In the genomic region with DNA sequence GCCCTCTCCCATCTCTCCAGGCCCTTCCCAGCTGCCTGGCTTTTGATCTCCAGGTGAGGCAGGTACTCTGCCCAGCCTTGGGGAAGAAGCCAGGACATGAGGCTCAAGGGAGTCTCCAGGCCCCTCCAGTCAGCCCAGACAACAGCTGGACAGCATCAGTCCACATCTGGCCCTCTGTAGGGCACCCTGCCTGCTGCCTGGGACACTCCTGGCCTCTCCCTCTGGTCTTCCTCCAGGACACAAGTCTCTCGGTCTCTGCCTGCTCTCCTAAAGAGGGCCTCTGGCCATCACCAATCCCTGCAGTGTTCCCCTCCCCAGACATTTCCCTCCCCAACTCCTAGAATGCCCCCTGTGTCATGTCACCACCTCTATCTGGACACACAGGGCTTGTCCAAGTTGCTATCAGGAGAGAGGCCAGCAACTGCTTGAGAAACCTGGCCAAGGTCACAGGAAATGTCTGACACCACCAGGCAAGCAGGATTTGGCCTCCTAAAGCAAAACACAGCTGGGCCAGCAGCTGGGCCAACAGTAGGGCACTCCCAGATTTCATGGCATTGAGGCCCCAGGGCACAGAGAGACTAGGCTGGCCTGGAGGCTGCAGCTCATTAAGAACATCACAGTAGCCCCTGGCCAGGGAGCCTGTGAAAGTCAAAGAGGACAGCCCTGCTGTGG, we compare ENCODE assay signal across 13 cellular contexts. TPM values are rescaled to one million over a fixed set of nuclear protein-coding genes. Genes with fewer than 3 reads are reported as not detected.
DNase-seq lines count a peak whose midpoint lies in the region; ATAC-seq and TF ChIP-seq lines count a peak whose summit lies in the region.
"Had no signal": no experiment of that assay in that cellular context is flagged by ENCODE, and none has a peak within 500 bp of the region (broad histone marks: within the 10 kb centered on the region; RNA-seq: fewer than 3 reads in every experiment).

No MANE protein-coding gene starts in this region.

- no peak for ATAC-seq in stimulated activated naive CD8-positive, alpha-beta T cell treated with anti-CD3 and anti-CD28 coated beads, Interleukin-15, amount 100 ng/mL, for 72 hours
- ATAC-seq: activated CD4-positive, CD25-positive, alpha-beta regulatory T cell treated with anti-CD3 and anti-CD28 coated beads, Interleukin-2, amount 50 U/mL, for 24 hours had no signal

- no peak for TF ChIP-seq POLR2A in uterus (IDR thresholded peaks at IDR 0.05)

- intact Hi-C loops in uterus (cut with DNase I; ENCODE audit: low total_unique reads), result no loop called here

- no peak for TF ChIP-seq CTCF in nephron (IDR thresholded peaks at IDR 0.05; ENCODE audit: unreplicated experiment in 3 of 3)
- TF ChIP-seq CTCF in uterus (IDR thresholded peaks at IDR 0.05), result no peak

- H3K4me3 Mint-ChIP-seq in nephron, result no peak overlapping the region
- H3K4me3 Mint-ChIP-seq in stimulated activated naive CD8-positive, alpha-beta T cell treated with anti-CD3 and anti-CD28 coated beads, Interleukin-15, amount 100 ng/mL, for 72 hours, result no peak overlapping the region

- DNase-seq in DMS53 (lab: John Stamatoyannopoulos, UW) (peak; percentile 52), DMS53 treated with DMSO at 0.1 percent for 48 hours (lab: John Stamatoyannopoulos, UW; ENCODE audit: unreplicated experiment) (no peak), uterus (no peak), OCI-M2 (lab: John Stamatoyannopoulos, UW; ENCODE audit: unreplicated experiment) (no peak)
- DNase-seq in stimulated activated naive CD8-positive, alpha-beta T cell treated with anti-CD3 and anti-CD28 coated beads, Interleukin-15, amount 100 ng/mL, for 72 hours, result no peak
- no peak for DNase-seq in stimulated activated CD4-positive, alpha-beta T cell treated with anti-CD3 and anti-CD28 coated beads, Interleukin-12 subunit alpha, Interleukin-12 subunit beta, amount 100 ng/mL, for 4 hours
- DNase-seq: 8988T; cortex of kidney; GOT3; stimulated activated CD4-positive, alpha-beta T cell treated with anti-CD3 and anti-CD28 coated beads, Interleukin-1b, Interleukin-23, amount 100 ng/mL, for 48 hours had no signal

- H3K27ac Mint-ChIP-seq in nephron, result peak overlapping the region in 2 of 3 experiments; percentile 60 to 65
- peak overlapping the region in 1 of 2 donors; percentile 29 for H3K27ac Mint-ChIP-seq in stimulated activated naive CD8-positive, alpha-beta T cell treated with anti-CD3 and anti-CD28 coated beads, Interleukin-15, amount 100 ng/mL, for 72 hours

- peak overlapping the region; percentile 34 to 46 for H3K27ac ChIP-seq in esophagus (ENCODE audit: low read depth in 2 of 2, low read length in 1 of 2)
- peak overlapping the region; percentile 74 for H3K27ac ChIP-seq in uterus

- H3K27me3 ChIP-seq in esophagus (ENCODE audit: control insufficient read depth in 1 of 2, insufficient read depth in 2 of 2, low read length in 2 of 2) (no peaks in the 10 kb centered on the region), uterus (no peaks in the 10 kb centered on the region)

- WGBS in esophagus, 2 donors, result 41 to 53% methylated on average over 1 of the region's 1 CpG

- H3K9me3 ChIP-seq in esophagus (ENCODE audit: control insufficient read depth in 2 of 2, insufficient read depth in 1 of 2, low read depth in 1 of 2, low read length in 1 of 2) (no peaks in the 10 kb centered on the region), uterus (no peaks in the 10 kb centered on the region)

- no peaks in the 10 kb centered on the region for H3K36me3 ChIP-seq in esophagus (ENCODE audit: control insufficient read depth in 2 of 2, insufficient read depth in 2 of 2, low read length in 1 of 2)
- H3K36me3 ChIP-seq in uterus, result no peaks in the 10 kb centered on the region

- no peaks in the 10 kb centered on the region for H3K36me3 Mint-ChIP-seq in nephron (ENCODE audit: low read depth)

- peaks cover 53% of the 10 kb centered on the region for H3K4me1 Mint-ChIP-seq in nephron
- peaks cover 48% of the 10 kb centered on the region for H3K4me1 Mint-ChIP-seq in stimulated activated naive CD8-positive, alpha-beta T cell treated with anti-CD3 and anti-CD28 coated beads, Interleukin-15, amount 100 ng/mL, for 72 hours

- H3K4me1 ChIP-seq in esophagus (ENCODE audit: control insufficient read depth in 2 of 2, insufficient read depth in 2 of 2, low read length in 1 of 2) (peaks cover 15 to 29% of the 10 kb centered on the region in 2 donors), uterus (peaks cover 0 to 16% of the 10 kb centered on the region in 2 donors)

- no peaks in the 10 kb centered on the region for H3K27me3 Mint-ChIP-seq in nephron (ENCODE audit: low read depth)
- H3K27me3 Mint-ChIP-seq in stimulated activated naive CD8-positive, alpha-beta T cell treated with anti-CD3 and anti-CD28 coated beads, Interleukin-15, amount 100 ng/mL, for 72 hours, result peaks cover 33% of the 10 kb centered on the region

- H3K9me3 Mint-ChIP-seq in nephron, result no peaks in the 10 kb centered on the region
- H3K9me3 Mint-ChIP-seq in stimulated activated naive CD8-positive, alpha-beta T cell treated with anti-CD3 and anti-CD28 coated beads, Interleukin-15, amount 100 ng/mL, for 72 hours, result no peaks in the 10 kb centered on the region

- H3K4me3 ChIP-seq in esophagus (ENCODE audit: low read depth in 1 of 2, low read length in 2 of 2), result no peak overlapping the region
- H3K4me3 ChIP-seq in uterus, result no peak overlapping the region

RNA-seq across cellular contexts. Expression of a gene that starts 29.0 kb away (rescaled TPM):
- polyA plus RNA-seq in esophagus, result 1 to 10 TPM; 4.7 to 5.5 TPM
- total RNA-seq in uterus, result 10 to 100 TPM; 18.8 to 70.6 (median 35.1) TPM
